ENCODE assay signal across 8 cellular contexts in genomic region chr22:37492428-37493344, GRCh38. TPM values are rescaled to one million over a fixed set of nuclear protein-coding genes. Genes with fewer than 3 reads are reported as not detected.
DNase-seq lines count a peak whose midpoint lies in the region; ATAC-seq, FAIRE-seq and TF ChIP-seq lines count a peak whose summit lies in the region.

No MANE protein-coding gene starts in this region.

- H3K4me1 ChIP-seq in effector memory CD4-positive, alpha-beta T cell (ENCODE audit: control insufficient read depth, insufficient read depth, low read length, poor library complexity, severe bottlenecking) = peaks cover 24% of the 10 kb centered on the region
- H3K4me1 ChIP-seq in pancreas = no peaks in the 10 kb centered on the region

- DNase-seq in Caki2 (ENCODE audit: low read depth) (peak; percentile 72), pancreas (peak in 2 of 6 donors; percentile 22 to 66), NCI-H345 (lab: John Stamatoyannopoulos, UW) (no peak)
- peak in 2 of 3 donors; percentile 14 to 24 for DNase-seq in effector memory CD4-positive, alpha-beta T cell

- H3K36me3 ChIP-seq in effector memory CD4-positive, alpha-beta T cell (ENCODE audit: control insufficient read depth, insufficient read depth, low read length) = no peaks in the 10 kb centered on the region
- H3K36me3 ChIP-seq in pancreas = peaks cover 0 to 3% (median 0%) of the 10 kb centered on the region in 3 donors

- TF ChIP-seq EP300 in Ishikawa (IDR thresholded peaks at IDR 0.05; ENCODE audit: borderline replicate concordance) = no peak; the same call in 1 of the 2 replicates

- in situ Hi-C loops in Caki2 (cut with HindIII; ENCODE audit: low pct_unique_long_range_greater_than_20kb, low sequenced_read_pairs) = no loop called here

- no peak for FAIRE-seq in pancreas (lab: Jason Lieb, UNC)

- intact Hi-C loops in pancreas (cut with DNase I) = no loop called here

- ATAC-seq in activated CD4-positive, CD25-positive, alpha-beta regulatory T cell treated with anti-CD3 and anti-CD28 coated beads, Interleukin-2, amount 50 U/mL, for 24 hours = peak; percentile 56 to 58
- ATAC-seq in pancreas = peak in 3 of 4 donors; percentile 9 to 43 (median 18)
- no peak for ATAC-seq in HG03457 (IDR thresholded peaks at IDR 0.05; ENCODE audit: unreplicated experiment)
- ATAC-seq in GM21360 (IDR thresholded peaks at IDR 0.05; ENCODE audit: unreplicated experiment) = no peak

- H3K27ac ChIP-seq in effector memory CD4-positive, alpha-beta T cell (ENCODE audit: insufficient read depth, low read length, poor library complexity, severe bottlenecking) = no peak overlapping the region
- H3K27ac ChIP-seq in pancreas = no peak overlapping the region

- 74 to 81% methylated on average over 13 to 24 of the region's 24 CpGs for WGBS in pancreas, 2 donors

- TF ChIP-seq CTCF in pancreas (IDR thresholded peaks at IDR 0.05) = no peak

- no peak overlapping the region for H3K4me3 ChIP-seq in effector memory CD4-positive, alpha-beta T cell (ENCODE audit: insufficient read depth, low read depth, low read length, poor library complexity, severe bottlenecking)
- H3K4me3 ChIP-seq in pancreas = no peak overlapping the region

- no peaks in the 10 kb centered on the region for H3K9me3 ChIP-seq in effector memory CD4-positive, alpha-beta T cell (ENCODE audit: control insufficient read depth, low read length)
- H3K9me3 ChIP-seq in pancreas = no peaks in the 10 kb centered on the region

- H3K27me3 ChIP-seq in effector memory CD4-positive, alpha-beta T cell (replicated peaks; ENCODE audit: control insufficient read depth, insufficient read depth, low read length, poor library complexity, severe bottlenecking) = no peaks in the 10 kb centered on the region
- no peaks in the 10 kb centered on the region for H3K27me3 ChIP-seq in pancreas

- peak; percentile 34; the same call in 1 of the 2 replicates for TF ChIP-seq RAD21 in Ishikawa (IDR thresholded peaks at IDR 0.05; ENCODE audit: low read depth)

TF ChIP-seq in Ishikawa, 13 proteins besides CTCF, POLR2A, EP300 and RAD21:
- TF ChIP-seq ZBTB7A (IDR thresholded peaks at IDR 0.05; ENCODE audit: low read depth) (no peak), TEAD4 (IDR thresholded peaks at IDR 0.05) (no peak), NFIC (IDR thresholded peaks at IDR 0.05) (no peak), EGR1 (IDR thresholded peaks at IDR 0.05) (no peak), CREB1 (IDR thresholded peaks at IDR 0.05; ENCODE audit: low read depth) (no peak), CEBPB (IDR thresholded peaks at IDR 0.05) (no peak), YY1 (IDR thresholded peaks at IDR 0.05; ENCODE audit: low read depth) (no peak), FOXM1 (IDR thresholded peaks at IDR 0.05; ENCODE audit: borderline replicate concordance, low read depth) (no peak), TAF1 (IDR thresholded peaks at IDR 0.05; ENCODE audit: low read depth) (no peak), REST (IDR thresholded peaks at IDR 0.05; ENCODE audit: low read depth) (no peak), MAX (IDR thresholded peaks at IDR 0.05) (peak; percentile 37; the same call in 1 of the 2 replicates), TCF12 (IDR thresholded peaks at IDR 0.05; ENCODE audit: low read depth) (peak; percentile 14; the same call in 1 of the 2 replicates)
- TF ChIP-seq, protein P1, sequence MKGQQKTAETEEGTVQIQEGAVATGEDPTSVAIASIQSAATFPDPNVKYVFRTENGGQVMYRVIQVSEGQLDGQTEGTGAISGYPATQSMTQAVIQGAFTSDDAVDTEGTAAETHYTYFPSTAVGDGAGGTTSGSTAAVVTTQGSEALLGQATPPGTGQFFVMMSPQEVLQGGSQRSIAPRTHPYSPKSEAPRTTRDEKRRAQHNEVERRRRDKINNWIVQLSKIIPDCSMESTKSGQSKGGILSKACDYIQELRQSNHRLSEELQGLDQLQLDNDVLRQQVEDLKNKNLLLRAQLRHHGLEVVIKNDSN (IDR thresholded peaks at IDR 0.05) = no peak

RNA-seq across cellular contexts. Expression of gene MFNG, which starts 6.5 kb away (rescaled TPM):
- 0.46 and 0.54 TPM in 2 replicates for total RNA-seq in Caki2 (2014; rRNA removed; shearing (Covaris generic); ENCODE audit: low replicate concordance)
- 10 to 100 TPM in 1 of 6 donors, 1 to 10 TPM in 5; 1.5 to 10.5 (median 3.4) TPM for total RNA-seq in pancreas
- polyA plus RNA-seq in pancreas = 1 to 10 TPM; 5.2 to 6.5 TPM

RNA-seq across cellular contexts. Expression of gene CARD10, which starts 26.5 kb away (rescaled TPM):
- 47.3 and 58.6 TPM in 2 replicates for total RNA-seq in Caki2 (2014; rRNA removed; shearing (Covaris generic); ENCODE audit: low replicate concordance)
- 10 to 100 TPM in 4 of 6 donors, 1 to 10 TPM in 2; 9.9 to 20.6 (median 11.5) TPM for total RNA-seq in pancreas
- polyA plus RNA-seq in pancreas = 10 to 100 TPM; 29.9 to 30.2 TPM

Comparison
In these comparisons a context has a peak if more than half of its experiments do, and no peak if none do; other contexts are left out.
1. ATAC-seq: peak in activated CD4-positive, CD25-positive, alpha-beta regulatory T cell treated with anti-CD3 and anti-CD28 coated beads, Interleukin-2, amount 50 U/mL, for 24 hours (2 of 2) and pancreas (3 of 4); none in HG03457 (single experiment) and GM21360 (single experiment).